Comparison of ENCODE assay signal across 8 cellular contexts in the genomic region with DNA sequence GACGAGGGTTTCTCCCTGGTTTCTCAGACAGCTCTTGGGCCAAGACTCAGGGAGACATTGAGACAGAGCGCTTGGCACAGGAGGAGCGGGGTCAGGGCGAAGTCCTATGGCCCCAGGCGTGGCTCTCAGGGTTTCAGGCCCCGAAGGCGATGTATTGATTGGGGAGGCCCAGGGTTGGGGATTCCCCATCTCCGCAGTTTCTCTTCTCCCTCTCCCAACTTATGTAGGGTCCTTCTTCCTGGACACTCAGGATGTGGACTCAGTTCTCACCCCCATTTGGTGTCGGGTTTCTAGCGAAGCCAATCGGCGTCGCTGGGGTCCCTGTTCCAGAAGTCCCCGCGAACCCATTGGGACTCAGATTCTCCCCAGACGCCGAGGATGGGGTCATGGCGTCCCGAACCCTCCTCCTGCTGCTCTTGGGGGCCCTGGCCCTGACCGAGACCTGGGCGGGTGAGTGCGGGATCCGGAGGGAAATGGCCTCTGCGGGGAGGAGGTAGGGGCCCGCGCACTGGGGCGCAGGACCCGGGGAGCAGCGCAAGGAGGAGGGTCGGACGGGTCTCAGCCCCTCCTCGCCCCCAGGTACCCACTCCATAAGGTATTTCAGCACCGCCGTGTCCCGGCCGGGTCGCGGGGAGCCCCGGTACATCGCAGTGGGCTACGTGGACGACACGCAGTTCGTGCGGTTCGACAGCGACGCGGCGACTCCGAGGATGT. TPM values are rescaled to one million over a fixed set of nuclear protein-coding genes. Genes with fewer than 3 reads are reported as not detected.
DNase-seq lines count a peak whose midpoint lies in the region; ATAC-seq, FAIRE-seq and TF ChIP-seq lines count a peak whose summit lies in the region.
"Had no signal": no experiment of that assay in that cellular context is flagged by ENCODE, and none has a peak within 500 bp of the region (broad histone marks: within the 10 kb centered on the region; RNA-seq: fewer than 3 reads in every experiment).

No MANE protein-coding gene starts in this region.

- no peak for TF ChIP-seq POLR2A in GM12878 (IDR thresholded peaks at IDR 0.05; ENCODE audit: low read depth, low read length)
- TF ChIP-seq POLR2A in tibial nerve (IDR thresholded peaks at IDR 0.05) = no peak

- intact Hi-C loops in GM12878 (cut with micrococcal nuclease; ENCODE audit: unreplicated experiment) = no loop called here

- 6% methylated on average over 51 of the region's 51 CpGs for WGBS in GM12878 (ENCODE audit: insufficient coverage, insufficient replicate concordance, low lambda C conversion rate, missing lambda C conversion rate)
- 16 to 36% methylated on average over 26 to 27 of the region's 51 CpGs for WGBS in tibial nerve, 2 donors

- H3K4me1 ChIP-seq in Karpas-422 (ENCODE audit: low read length) (peaks cover 14% of the 10 kb centered on the region), GM12878 (ENCODE audit: control insufficient read depth, insufficient read depth, low read length) (no peaks in the 10 kb centered on the region; the same call in 1 of the 2 replicates), tibial nerve (no peaks in the 10 kb centered on the region)

- H3K27ac ChIP-seq in Karpas-422 (ENCODE audit: low read length) (no peak overlapping the region), GM12878 (ENCODE audit: control insufficient read depth, insufficient read depth) (peak overlapping the region; percentile 88), tibial nerve (peak overlapping the region in 3 of 4 donors; percentile 85 to 97 (median 94))
- H3K27ac ChIP-seq: VCaP had no signal

- TSS peak; percentile 81 for BruUV-seq in GM12878 (replicated peaks; lab: Mats Ljungman, UMichigan)

- TF ChIP-seq EP300 in GM12878 (IDR thresholded peaks at IDR 0.05; ENCODE audit: borderline replicate concordance in 1 of 2, control insufficient read depth in 1 of 2, low read depth in 2 of 2, low read length in 2 of 2) (no peak), tibial nerve (IDR thresholded peaks at IDR 0.05) (no peak)

- no peaks in the 10 kb centered on the region for H4K20me1 ChIP-seq in Karpas-422 (ENCODE audit: insufficient read depth, low read depth, low read length)
- H4K20me1 ChIP-seq in GM12878 (ENCODE audit: control insufficient read depth, insufficient read depth) = no peaks in the 10 kb centered on the region

- H3K36me3 ChIP-seq in Karpas-422 (ENCODE audit: insufficient read depth, low read length) (no peaks in the 10 kb centered on the region), GM12878 (ENCODE audit: control insufficient read depth in 2 of 2, insufficient read depth in 2 of 2, low read length in 1 of 2) (no peaks in the 10 kb centered on the region), tibial nerve (no peaks in the 10 kb centered on the region)

- SMC1A ChIA-PET in GM12878 (lab: Charles Lee; ENCODE audit: uncharacterized antibody, unreplicated experiment) = interaction anchor here (1.0 kb wide), 1 partner anchor 16 kb away, joined by 3 read pairs; the partner anchor contains the start of gene HLA-A

- no peaks in the 10 kb centered on the region for H3K79me2 ChIP-seq in Karpas-422 (ENCODE audit: low read length)
- H3K79me2 ChIP-seq in GM12878 (ENCODE audit: control insufficient read depth, insufficient read depth, low read length) = peaks cover 7% of the 10 kb centered on the region

- TF ChIP-seq CTCF in GM12878 (IDR thresholded peaks at IDR 0.05 in 2 of 3, conservative IDR thresholded peaks at IDR 0.05 in 1 of 3; ENCODE audit: control insufficient read depth in 2 of 3, extremely low read depth in 1 of 3, insufficient read depth in 1 of 3, low read depth in 3 of 3, low read length in 3 of 3) = no peak
- TF ChIP-seq CTCF in tibial nerve (IDR thresholded peaks at IDR 0.05) = no peak

- H3K27me3 ChIP-seq in Karpas-422 (ENCODE audit: low read length) = no peaks in the 10 kb centered on the region
- H3K27me3 ChIP-seq in GM12878 (replicated peaks in 1 of 2; ENCODE audit: control insufficient read depth in 2 of 2, insufficient read depth in 2 of 2, low read length in 1 of 2) = no peaks in the 10 kb centered on the region
- H3K27me3 ChIP-seq in tibial nerve = no peaks in the 10 kb centered on the region

- no peaks in the 10 kb centered on the region for H3K9me3 ChIP-seq in Karpas-422 (ENCODE audit: low read length)
- no peaks in the 10 kb centered on the region for H3K9me3 ChIP-seq in GM12878 (replicated peaks; ENCODE audit: control insufficient read depth, insufficient read depth, low read length)
- no peaks in the 10 kb centered on the region for H3K9me3 ChIP-seq in tibial nerve

- H3K9ac ChIP-seq in Karpas-422 (ENCODE audit: low read length) (peak overlapping the region; percentile 83), GM12878 (ENCODE audit: control insufficient read depth, insufficient read depth, low read length) (peak overlapping the region; percentile 89)

- TF ChIP-seq RAD21 in GM12878 (IDR thresholded peaks at IDR 0.05; ENCODE audit: insufficient read depth, low read depth, low read length) = no peak

- RAD21 ChIA-PET in GM12878 (lab: Charles Lee; ENCODE audit: unreplicated experiment) = interaction anchor here (1.9 kb wide), 1 partner anchor 38 kb away, joined by 4 read pairs; no protein-coding TSS in a partner anchor

- H3K4me2 ChIP-seq in Karpas-422 (ENCODE audit: low read depth, low read length, poor library complexity, severe bottlenecking) (peak overlapping the region; percentile 78), GM12878 (ENCODE audit: control insufficient read depth, insufficient read depth) (peak overlapping the region; percentile 95)

- POLR2A ChIA-PET in GM12878 (lab: Charles Lee) = interaction anchor here (0.8 to 1.9 kb wide), 3 partner anchors 15 to 41 kb away, joined by 3 to 4 read pairs (median 3); no protein-coding TSS in a partner anchor

- DNase-seq in Karpas-422 (peak; percentile 64), GM12878 (ENCODE audit: low read depth, low spot score) (no peak), left lobe of liver (ENCODE audit: low spot score) (peak; percentile 52), tibial nerve (ENCODE audit: low spot score in 2 of 2) (no peak), inferior parietal cortex (ENCODE audit: extremely low spot score) (no peak), NCI-H2171 treated with DMSO at 0.1 percent for 48 hours (lab: John Stamatoyannopoulos, UW) (no peak)

- ATAC-seq in GM19468 (IDR thresholded peaks at IDR 0.05; ENCODE audit: extremely low read depth, unreplicated experiment) (peak; percentile 24), GM12878 (peak; percentile 63), left lobe of liver (peak; percentile 69)

- H3K9me2 ChIP-seq in Karpas-422 (replicated peaks; ENCODE audit: insufficient read depth, low read length) = no peaks in the 10 kb centered on the region

- H3K4me3 ChIP-seq in Karpas-422 (ENCODE audit: low read length) (peak overlapping the region; percentile 74), GM12878 (peak overlapping the region; percentile 72), tibial nerve (peak overlapping the region in 3 of 4 donors; percentile 57 to 77 (median 74))

- H2AFZ ChIP-seq in Karpas-422 (ENCODE audit: low read length) (peak overlapping the region; percentile 43), GM12878 (ENCODE audit: control insufficient read depth, low read depth, low read length) (peak overlapping the region; percentile 75)

- in situ Hi-C loops in GM12878 (cut with MboI) = no loop called here

- CTCF ChIA-PET in GM12878 (lab: Yijun Ruan, JAX) = no interaction called here

- FAIRE-seq in GM12878 (lab: Jason Lieb, UNC) = no peak

TF ChIP-seq in GM12878, 131 proteins besides CTCF, POLR2A, EP300 and RAD21 (continues in another document):
- TF ChIP-seq IKZF1 (conservative IDR thresholded peaks at IDR 0.05) = 0 out of 2 replicates have a peak, but pooled peaks have one; percentile 33
- no peak for TF ChIP-seq RELA (IDR thresholded peaks at IDR 0.05; ENCODE audit: borderline replicate concordance, partially characterized antibody)
- TF ChIP-seq, protein P1, sequence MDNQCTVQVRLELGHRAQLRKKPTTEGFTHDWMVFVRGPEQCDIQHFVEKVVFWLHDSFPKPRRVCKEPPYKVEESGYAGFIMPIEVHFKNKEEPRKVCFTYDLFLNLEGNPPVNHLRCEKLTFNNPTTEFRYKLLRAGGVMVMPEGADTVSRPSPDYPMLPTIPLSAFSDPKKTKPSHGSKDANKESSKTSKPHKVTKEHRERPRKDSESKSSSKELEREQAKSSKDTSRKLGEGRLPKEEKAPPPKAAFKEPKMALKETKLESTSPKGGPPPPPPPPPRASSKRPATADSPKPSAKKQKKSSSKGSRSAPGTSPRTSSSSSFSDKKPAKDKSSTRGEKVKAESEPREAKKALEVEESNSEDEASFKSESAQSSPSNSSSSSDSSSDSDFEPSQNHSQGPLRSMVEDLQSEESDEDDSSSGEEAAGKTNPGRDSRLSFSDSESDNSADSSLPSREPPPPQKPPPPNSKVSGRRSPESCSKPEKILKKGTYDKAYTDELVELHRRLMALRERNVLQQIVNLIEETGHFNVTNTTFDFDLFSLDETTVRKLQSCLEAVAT (IDR thresholded peaks at IDR 0.05) = peak; percentile 70

RNA-seq across cellular contexts. Expression of gene HLA-A, which starts 16.1 kb away (rescaled TPM):
- 739 and 1,496 TPM in 2 replicates for total RNA-seq in Karpas-422 (2014; rRNA removed; shearing (Covaris generic); ENCODE audit: low replicate concordance)
- total RNA-seq in GM12878 (2013; cell fraction: nucleolus; rRNA removed) = 877 and 922 TPM in 2 replicates
- total RNA-seq in GM12878 (2014; rRNA removed) = 1,155 and 1,166 TPM in 2 replicates
- total RNA-seq in GM12878 (2014; rRNA removed; fragmentation: Illumina TruSeq; extraction: Trizol) = 455 and 468 TPM in 2 replicates
- total RNA-seq in GM12878 (2021) = 928 and 1,003 TPM in 2 replicates
- 718 TPM for polyA plus RNA-seq in GM12878 (2011; ENCODE audit: low read depth)
- polyA plus RNA-seq in GM12878 (2011; rRNA removed) = 490 and 959 TPM in 2 replicates
- 1,522 and 1,730 TPM in 2 replicates for polyA plus RNA-seq in GM12878 (2011; cell fraction: cytosol; rRNA removed)
- 1,255 and 1,711 TPM in 2 replicates for polyA plus RNA-seq in GM12878 (2011; cell fraction: nucleus; rRNA removed)
- 1,065 and 1,243 TPM in 2 replicates for polyA plus RNA-seq in GM12878 (2012)
- 255 and 382 TPM in 2 replicates for polyA plus RNA-seq in GM12878 (2014; fragmentation: Illumina TruSeq; extraction: Trizol)
- polyA plus RNA-seq in GM12878 (2014; fragmentation: Nextera tagmentation; extraction: Ambion mirVana) = 100 to 1,000 TPM; 129 to 329 TPM
- polyA plus RNA-seq in GM12878 (2014; rRNA removed) = 1,078 and 1,263 TPM in 2 replicates
- 100 to 1,000 TPM; 699 to 799 TPM for polyA plus RNA-seq in GM12878 (2016; fragmentation: Nextera tagmentation; extraction: Ambion mirVana)
- polyA minus RNA-seq in GM12878 (2011; rRNA and poly(A)+ RNA removed) = 560 and 847 TPM in 2 replicates
- 323 and 371 TPM in 2 replicates for polyA minus RNA-seq in GM12878 (2011; cell fraction: cytosol; rRNA and poly(A)+ RNA removed)
- polyA minus RNA-seq in GM12878 (2011; cell fraction: nucleus; rRNA and poly(A)+ RNA removed) = 239 and 260 TPM in 2 replicates
- total RNA-seq in left lobe of liver = 125 TPM
- total RNA-seq in tibial nerve = 100 to 1,000 TPM; 219 to 566 (median 521) TPM

Comparison
In these comparisons a context has a peak if more than half of its experiments do, and no peak if none do; other contexts are left out.
1. DNase-seq: peak in Karpas-422 (single experiment) and left lobe of liver (single experiment); none in GM12878 (single experiment), tibial nerve (0 of 2), inferior parietal cortex (single experiment) and NCI-H2171 treated with DMSO at 0.1 percent for 48 hours (single experiment).
2. Peak in every context shown above with its lines, with median percentiles within 50 percentile points of each other: ATAC-seq and H3K4me3 ChIP-seq.